In genomic region chr1:167454304-167454928, GRCh38 we compare ENCODE assay signal across 1 cellular context.
A peak's percentile ranks its signal among the peaks of the same experiment; 100 is the strongest.
TF ChIP-seq lines count a peak whose summit lies in the region.

No MANE protein-coding gene starts in this region.

TF ChIP-seq in HEK293, 187 proteins besides CTCF, POLR2A, EP300 and RAD21 (continued from another document):
- TF ChIP-seq PATZ1 (tag by site-specific recombination; IDR thresholded peaks at IDR 0.05) (peak; percentile 30; the same call in 1 of the 2 replicates), TRIM28 (IDR thresholded peaks at IDR 0.05; ENCODE audit: borderline replicate concordance, low read length) (no peak), ZBTB48 (tag by site-specific recombination; IDR thresholded peaks at IDR 0.05) (peak; percentile 19; the same call in 1 of the 2 replicates), ZNF202 (tag by site-specific recombination; IDR thresholded peaks at IDR 0.05; ENCODE audit: borderline replicate concordance) (no peak), TCF7L2 (IDR thresholded peaks at IDR 0.05; ENCODE audit: borderline replicate concordance, low read depth, low read length) (0 out of 2 replicates have a peak, but pooled peaks have one; percentile 18), ZEB2 (tag by site-specific recombination; IDR thresholded peaks at IDR 0.05) (no peak), ZNF623 (tag by site-specific recombination; IDR thresholded peaks at IDR 0.05) (no peak), ZNF529 (tag by site-specific recombination; IDR thresholded peaks at IDR 0.05; ENCODE audit: insufficient replicate concordance) (no peak), SALL2 (tag by site-specific recombination; IDR thresholded peaks at IDR 0.05; ENCODE audit: borderline replicate concordance) (no peak), ZNF133 (tag by site-specific recombination; IDR thresholded peaks at IDR 0.05) (no peak), BCL11B (tag by site-specific recombination; IDR thresholded peaks at IDR 0.05; ENCODE audit: low read depth) (no peak), WT1 (tag by site-specific recombination; IDR thresholded peaks at IDR 0.05) (0 out of 2 replicates have a peak, but pooled peaks have one; percentile 19), ZNF140 (tag by site-specific recombination; IDR thresholded peaks at IDR 0.05) (no peak), ZNF18 (tag by site-specific recombination; IDR thresholded peaks at IDR 0.05) (no peak), ZNF121 (tag by site-specific recombination; IDR thresholded peaks at IDR 0.05) (no peak), ZNF394 (tag by site-specific recombination; IDR thresholded peaks at IDR 0.05; ENCODE audit: borderline replicate concordance) (peak; percentile 38; the same call in 1 of the 2 replicates), SP2 (tag by site-specific recombination; IDR thresholded peaks at IDR 0.05) (no peak), ZNF629 (tag by site-specific recombination; IDR thresholded peaks at IDR 0.05) (no peak), ZNF776 (tag by site-specific recombination; IDR thresholded peaks at IDR 0.05; ENCODE audit: borderline replicate concordance) (no peak), PRDM10 (tag by site-specific recombination; IDR thresholded peaks at IDR 0.05) (peak; percentile 86; the same call in 1 of the 2 replicates), ZNF366 (tag by site-specific recombination; conservative IDR thresholded peaks at IDR 0.05) (no peak), ZNF488 (tag by site-specific recombination; IDR thresholded peaks at IDR 0.05) (no peak), GLIS1 (tag by site-specific recombination; IDR thresholded peaks at IDR 0.05) (no peak)
- TF ChIP-seq, protein P1, sequence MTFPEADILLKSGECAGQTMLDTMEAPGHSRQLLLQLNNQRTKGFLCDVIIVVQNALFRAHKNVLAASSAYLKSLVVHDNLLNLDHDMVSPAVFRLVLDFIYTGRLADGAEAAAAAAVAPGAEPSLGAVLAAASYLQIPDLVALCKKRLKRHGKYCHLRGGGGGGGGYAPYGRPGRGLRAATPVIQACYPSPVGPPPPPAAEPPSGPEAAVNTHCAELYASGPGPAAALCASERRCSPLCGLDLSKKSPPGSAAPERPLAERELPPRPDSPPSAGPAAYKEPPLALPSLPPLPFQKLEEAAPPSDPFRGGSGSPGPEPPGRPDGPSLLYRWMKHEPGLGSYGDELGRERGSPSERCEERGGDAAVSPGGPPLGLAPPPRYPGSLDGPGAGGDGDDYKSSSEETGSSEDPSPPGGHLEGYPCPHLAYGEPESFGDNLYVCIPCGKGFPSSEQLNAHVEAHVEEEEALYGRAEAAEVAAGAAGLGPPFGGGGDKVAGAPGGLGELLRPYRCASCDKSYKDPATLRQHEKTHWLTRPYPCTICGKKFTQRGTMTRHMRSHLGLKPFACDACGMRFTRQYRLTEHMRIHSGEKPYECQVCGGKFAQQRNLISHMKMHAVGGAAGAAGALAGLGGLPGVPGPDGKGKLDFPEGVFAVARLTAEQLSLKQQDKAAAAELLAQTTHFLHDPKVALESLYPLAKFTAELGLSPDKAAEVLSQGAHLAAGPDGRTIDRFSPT (tag by site-specific recombination; IDR thresholded peaks at IDR 0.05), result no peak
